Comparison of ENCODE assay signal across 22 cellular contexts in the genomic region with DNA sequence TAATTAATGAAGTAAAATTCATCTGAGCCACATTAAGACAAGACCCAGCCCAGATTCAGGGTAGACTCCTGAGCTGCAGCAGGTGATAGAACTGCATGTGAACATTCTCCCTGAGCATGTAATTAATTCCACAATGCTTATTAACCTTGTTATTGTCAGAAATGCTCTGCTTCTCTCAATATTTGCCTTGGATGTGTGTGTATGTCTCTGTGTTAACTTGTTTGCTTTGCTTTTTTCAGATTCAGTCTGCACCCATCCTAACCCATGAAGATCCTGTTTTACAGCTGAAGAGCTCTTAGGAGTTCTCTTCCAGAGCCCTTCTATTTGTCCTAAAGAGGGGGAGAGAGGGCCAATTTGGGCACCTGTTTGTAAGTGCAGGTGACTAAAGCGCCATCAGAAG.
DNase-seq lines count a peak whose midpoint lies in the region; ATAC-seq and TF ChIP-seq lines count a peak whose summit lies in the region.
"Had no signal": no experiment of that assay in that cellular context is flagged by ENCODE, and none has a peak within 500 bp of the region (broad histone marks: within the 10 kb centered on the region; RNA-seq: fewer than 3 reads in every experiment).

No MANE protein-coding gene starts in this region.

- H3K9me3 ChIP-seq in CD8-positive, alpha-beta T cell (ENCODE audit: low read length): no peaks in the 10 kb centered on the region
- H3K9me3 ChIP-seq: right atrium auricular region had no signal

- no peak overlapping the region for H3K27ac ChIP-seq in CD8-positive, alpha-beta T cell (ENCODE audit: low read depth, low read length)
- H3K27ac ChIP-seq: right atrium auricular region had no signal

- peaks cover 62% of the 10 kb centered on the region for H3K36me3 ChIP-seq in CD8-positive, alpha-beta T cell (ENCODE audit: insufficient read depth, low read length)

- no peaks in the 10 kb centered on the region for H3K9me3 Mint-ChIP-seq in CD8-positive, alpha-beta T cell
- H3K9me3 Mint-ChIP-seq in chondrocyte (ENCODE audit: low read depth): no peaks in the 10 kb centered on the region
- no peaks in the 10 kb centered on the region for H3K9me3 Mint-ChIP-seq in activated CD4-positive, alpha-beta T cell treated with anti-CD3 and anti-CD28 coated beads for 36 hours (ENCODE audit: low read depth)
- H3K9me3 Mint-ChIP-seq: T-cell, type B pancreatic cell had no signal

- H3K4me3 ChIP-seq in CD8-positive, alpha-beta T cell (ENCODE audit: low read depth, low read length): no peak overlapping the region
- H3K4me3 ChIP-seq: right atrium auricular region had no signal

- POLR2A ChIA-PET in CD8-positive, alpha-beta T cell (lab: Charles Lee): no interaction called here
- POLR2A ChIA-PET in activated CD4-positive, alpha-beta T cell treated with anti-CD3 and anti-CD28 coated beads for 36 hours (lab: Charles Lee): no interaction called here

- intact Hi-C loops in CD8-positive, alpha-beta T cell (cut with DNase I, micrococcal nuclease): no loop called here
- intact Hi-C loops in activated CD4-positive, alpha-beta T cell treated with anti-CD3 and anti-CD28 coated beads for 36 hours (cut with DNase I, micrococcal nuclease): no loop called here

- no peak overlapping the region for H3K4me3 Mint-ChIP-seq in CD8-positive, alpha-beta T cell
- H3K4me3 Mint-ChIP-seq in chondrocyte (ENCODE audit: unreplicated experiment): no peak overlapping the region
- no peak overlapping the region for H3K4me3 Mint-ChIP-seq in activated CD4-positive, alpha-beta T cell treated with anti-CD3 and anti-CD28 coated beads for 36 hours
- H3K4me3 Mint-ChIP-seq: activated naive CD8-positive, alpha-beta T cell; B cell; T-cell; type B pancreatic cell had no signal

- no peak for ATAC-seq in CD8-positive, alpha-beta T cell
- no peak for ATAC-seq in activated CD4-positive, alpha-beta T cell treated with anti-CD3 and anti-CD28 coated beads for 36 hours
- ATAC-seq in HG02970 (IDR thresholded peaks at IDR 0.05; ENCODE audit: low FRiP score, unreplicated experiment): no peak
- ATAC-seq: HepG2, PC-3, T-cell had no signal

- peak overlapping the region; percentile 9 for H3K27ac Mint-ChIP-seq in CD8-positive, alpha-beta T cell
- H3K27ac Mint-ChIP-seq in chondrocyte (ENCODE audit: unreplicated experiment): peak overlapping the region; percentile 2
- H3K27ac Mint-ChIP-seq in activated CD4-positive, alpha-beta T cell treated with anti-CD3 and anti-CD28 coated beads for 36 hours: no peak overlapping the region
- H3K27ac Mint-ChIP-seq: B cell, type B pancreatic cell had no signal

- H3K27me3 Mint-ChIP-seq in CD8-positive, alpha-beta T cell (ENCODE audit: low read depth): no peaks in the 10 kb centered on the region
- no peaks in the 10 kb centered on the region for H3K27me3 Mint-ChIP-seq in chondrocyte (ENCODE audit: low read depth)
- H3K27me3 Mint-ChIP-seq in activated CD4-positive, alpha-beta T cell treated with anti-CD3 and anti-CD28 coated beads for 36 hours: no peaks in the 10 kb centered on the region
- H3K27me3 Mint-ChIP-seq: activated naive CD8-positive, alpha-beta T cell; B cell; T-cell; type B pancreatic cell had no signal

- CTCF ChIA-PET in CD8-positive, alpha-beta T cell (lab: Charles Lee): interaction anchor here (1.4 kb wide), 1 partner anchor 17 kb away, joined by 4 read pairs; no protein-coding TSS in a partner anchor
- CTCF ChIA-PET in activated CD4-positive, alpha-beta T cell treated with anti-CD3 and anti-CD28 coated beads for 36 hours (lab: Charles Lee): no interaction called here

- DNase-seq in CD8-positive, alpha-beta T cell: no peak
- peak; percentile 22 for DNase-seq in DMS79 (lab: John Stamatoyannopoulos, UW)
- DNase-seq in NCI-H510A treated with DMSO at 0.1 percent for 48 hours (lab: John Stamatoyannopoulos, UW): peak; percentile 99
- DNase-seq in chondrocyte (ENCODE audit: low spot score): no peak
- DNase-seq in AG08396 (ENCODE audit: low spot score): no peak
- no peak for DNase-seq in activated CD4-positive, alpha-beta T cell treated with anti-CD3 and anti-CD28 coated beads for 36 hours
- DNase-seq: activated CD4-positive, alpha-beta T cell treated with anti-CD3 and anti-CD28 coated beads, Interleukin-2, amount 50 U/mL, for 1 hour; effector CD4-positive, alpha-beta T cell; kidney glomerular epithelial cell; mammary epithelial cell; NCI-H1930; NCI-H82; PC-3; SHP77 treated with DMSO at 0.1 percent for 48 hours; stimulated activated CD4-positive, alpha-beta T cell treated with anti-CD3 and anti-CD28 coated beads, Interleukin-4, amount 100 ng/mL, for 4 hours; T-cell had no signal

- no peaks in the 10 kb centered on the region for H3K4me1 ChIP-seq in CD8-positive, alpha-beta T cell (ENCODE audit: insufficient read depth, low read length)
- H3K4me1 ChIP-seq: right atrium auricular region had no signal

- TF ChIP-seq CTCF in CD8-positive, alpha-beta T cell (IDR thresholded peaks at IDR 0.05): no peak
- TF ChIP-seq CTCF in chondrocyte (IDR thresholded peaks at IDR 0.05): no peak

- H3K27me3 ChIP-seq in CD8-positive, alpha-beta T cell (ENCODE audit: insufficient read depth, low read length): no peaks in the 10 kb centered on the region
- H3K27me3 ChIP-seq: right atrium auricular region had no signal

- peaks cover 80% of the 10 kb centered on the region for H3K36me3 Mint-ChIP-seq in CD8-positive, alpha-beta T cell
- peaks cover 55% of the 10 kb centered on the region for H3K36me3 Mint-ChIP-seq in chondrocyte (ENCODE audit: low read depth)
- peaks cover 52% of the 10 kb centered on the region for H3K36me3 Mint-ChIP-seq in activated CD4-positive, alpha-beta T cell treated with anti-CD3 and anti-CD28 coated beads for 36 hours (ENCODE audit: low read depth)

- no peaks in the 10 kb centered on the region for H3K4me1 Mint-ChIP-seq in CD8-positive, alpha-beta T cell (ENCODE audit: low read depth)
- peaks cover 9% of the 10 kb centered on the region for H3K4me1 Mint-ChIP-seq in chondrocyte (ENCODE audit: low read depth)
- no peaks in the 10 kb centered on the region for H3K4me1 Mint-ChIP-seq in activated CD4-positive, alpha-beta T cell treated with anti-CD3 and anti-CD28 coated beads for 36 hours
- H3K4me1 Mint-ChIP-seq: B cell, T-cell had no signal

Comparison
In these comparisons a context has a peak if more than half of its experiments do, and no peak if none do; other contexts are left out.
1. DNase-seq: peak in DMS79 (single experiment) and NCI-H510A treated with DMSO at 0.1 percent for 48 hours (single experiment); none in CD8-positive, alpha-beta T cell (0 of 7), chondrocyte (single experiment), AG08396 (single experiment) and activated CD4-positive, alpha-beta T cell treated with anti-CD3 and anti-CD28 coated beads for 36 hours (single experiment).